20 cellular contexts compared by ENCODE assay signal in the genomic region with DNA sequence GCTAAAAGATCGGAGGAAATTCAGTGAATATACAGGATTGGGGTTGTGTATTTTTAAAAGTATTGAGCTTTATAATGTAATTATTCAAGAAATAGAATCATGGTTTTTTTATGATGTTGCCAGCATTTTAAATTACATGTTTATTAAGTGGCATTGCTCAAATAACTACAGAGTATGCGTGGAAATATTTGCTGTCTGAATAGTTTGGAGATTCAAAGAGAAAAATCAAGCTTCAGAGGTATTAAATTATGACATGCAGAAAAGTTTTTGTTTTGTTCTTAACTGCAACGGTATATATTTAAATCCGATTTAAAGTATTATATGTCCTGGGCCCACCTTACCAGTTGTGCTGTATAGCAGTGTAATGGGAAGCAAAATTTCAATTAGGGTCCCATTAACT.
DNase-seq lines count a peak whose midpoint lies in the region; ATAC-seq and TF ChIP-seq lines count a peak whose summit lies in the region.
"Had no signal": no experiment of that assay in that cellular context is flagged by ENCODE, and none has a peak within 500 bp of the region (broad histone marks: within the 10 kb centered on the region; RNA-seq: fewer than 3 reads in every experiment).

No MANE protein-coding gene starts in this region.

- H3K9me2 ChIP-seq in GM23248 (ENCODE audit: insufficient read depth): no peaks in the 10 kb centered on the region; the same call in 1 of the 2 replicates
- H3K9me2 ChIP-seq in hepatocyte (replicated peaks; ENCODE audit: insufficient read depth): no peaks in the 10 kb centered on the region

- ATAC-seq in HG02610 (IDR thresholded peaks at IDR 0.05; ENCODE audit: unreplicated experiment): no peak
- ATAC-seq: GM12878, HepG2, Panc1 had no signal

- in situ Hi-C loops in GM23248 (cut with MboI): loop anchor here (25.0 kb wide), 1 partner anchor 502 kb away; no protein-coding TSS in a partner anchor

- TF ChIP-seq EP300 in suprapubic skin (IDR thresholded peaks at IDR 0.05): no peak

- H3K9me3 ChIP-seq in GM23248 (ENCODE audit: low read depth) (no peaks in the 10 kb centered on the region), suprapubic skin (no peaks in the 10 kb centered on the region), hepatocyte (ENCODE audit: low read depth) (no peaks in the 10 kb centered on the region)

- peak overlapping the region; percentile 85; the same call in 1 of the 2 replicates for H3K27ac ChIP-seq in GM23248
- peak overlapping the region; percentile 17 for H3K27ac ChIP-seq in suprapubic skin
- H3K27ac ChIP-seq in hepatocyte: no peak overlapping the region
- H3K27ac ChIP-seq: C4-2B, KMS-11 had no signal

- H3K79me2 ChIP-seq in GM23248 (ENCODE audit: insufficient read depth): no peaks in the 10 kb centered on the region
- no peaks in the 10 kb centered on the region for H3K79me2 ChIP-seq in hepatocyte

- H3K4me3 Mint-ChIP-seq in nephron: peak overlapping the region in 1 of 3 experiments; percentile 41

- peak overlapping the region; percentile 91 for H3K4me2 ChIP-seq in GM23248 (ENCODE audit: unreplicated experiment)
- H3K4me2 ChIP-seq in hepatocyte: no peak overlapping the region
- H3K4me2 ChIP-seq: KMS-11 had no signal

- H3K4me3 ChIP-seq in GM23248 (peak overlapping the region; percentile 80), suprapubic skin (peak overlapping the region; percentile 52), hepatocyte (no peak overlapping the region)
- H3K4me3 ChIP-seq: GM12878 had no signal

- 39 to 51% methylated on average over 4 of the region's 4 CpGs for WGBS in GM23248 (ENCODE audit: low coverage in 1 of 2, low lambda C conversion rate in 2 of 2, missing lambda C conversion rate in 2 of 2), 2 experiments
- 78% methylated on average over 4 of the region's 4 CpGs for WGBS in suprapubic skin
- 91% methylated on average over 4 of the region's 4 CpGs for WGBS in hepatocyte (ENCODE audit: low lambda C conversion rate, missing lambda C conversion rate)

- no peaks in the 10 kb centered on the region for H3K9me3 Mint-ChIP-seq in nephron

- peak overlapping the region; percentile 28; the same call in 1 of the 2 replicates for H3K9ac ChIP-seq in GM23248
- H3K9ac ChIP-seq: KMS-11 had no signal

- H3K27me3 ChIP-seq in GM23248 (replicated peaks; ENCODE audit: insufficient read depth) (no peaks in the 10 kb centered on the region), suprapubic skin (no peaks in the 10 kb centered on the region), hepatocyte (no peaks in the 10 kb centered on the region)

- H3K4me1 Mint-ChIP-seq in nephron: peaks cover 24% of the 10 kb centered on the region

- peaks cover 25% of the 10 kb centered on the region for H3F3A ChIP-seq in GM23248 (ENCODE audit: insufficient read depth)

- TF ChIP-seq POLR2A in suprapubic skin (IDR thresholded peaks at IDR 0.05): no peak

- 0 out of 2 replicates have a peak overlapping the region, but pooled peaks have one; percentile 60 for H2AFZ ChIP-seq in GM23248
- no peak overlapping the region for H2AFZ ChIP-seq in hepatocyte

- H4K20me1 ChIP-seq in GM23248 (ENCODE audit: insufficient read depth) (no peaks in the 10 kb centered on the region), hepatocyte (ENCODE audit: insufficient read depth, poor library complexity, severe bottlenecking) (no peaks in the 10 kb centered on the region)

- H3K36me3 ChIP-seq in GM23248 (ENCODE audit: low read depth) (no peaks in the 10 kb centered on the region), suprapubic skin (no peaks in the 10 kb centered on the region), hepatocyte (replicated peaks; ENCODE audit: insufficient read depth, low read depth) (no peaks in the 10 kb centered on the region)

- no peak for DNase-seq in GM23248
- DNase-seq in cerebellar cortex (ENCODE audit: low spot score): peak; percentile 40
- no peak for DNase-seq in suprapubic skin (ENCODE audit: low spot score in 2 of 2)
- DNase-seq in hepatocyte (ENCODE audit: low spot score): no peak
- DNase-seq in OCI-M2 (lab: John Stamatoyannopoulos, UW; ENCODE audit: unreplicated experiment): no peak
- no peak for DNase-seq in middle frontal gyrus (ENCODE audit: extremely low spot score, low spot score)
- DNase-seq: DND-41, GOT3, NCI-H1048, NCI-H146, NCI-H2081 treated with DMSO at 0.1 percent for 48 hours, NCI-H510A, NCI-H774 had no signal

- H3K4me1 ChIP-seq in GM23248 (ENCODE audit: insufficient read depth): peaks cover 31% of the 10 kb centered on the region
- peaks cover 27% of the 10 kb centered on the region for H3K4me1 ChIP-seq in suprapubic skin
- peaks cover 9% of the 10 kb centered on the region for H3K4me1 ChIP-seq in hepatocyte (ENCODE audit: insufficient read depth)

- H3K36me3 Mint-ChIP-seq in nephron (ENCODE audit: low read depth): peaks cover 5% of the 10 kb centered on the region

- no peaks in the 10 kb centered on the region for H3K27me3 Mint-ChIP-seq in nephron (ENCODE audit: low read depth)

- TF ChIP-seq CTCF in nephron (IDR thresholded peaks at IDR 0.05; ENCODE audit: unreplicated experiment in 3 of 3): no peak
- no peak for TF ChIP-seq CTCF in suprapubic skin (IDR thresholded peaks at IDR 0.05)
- TF ChIP-seq CTCF in hepatocyte (IDR thresholded peaks at IDR 0.05; ENCODE audit: poor library complexity): no peak

- H3K27ac Mint-ChIP-seq in nephron: peak overlapping the region in 2 of 3 experiments; percentile 59 to 85
